ENCODE assay signal across 1 cellular context in the genomic region with DNA sequence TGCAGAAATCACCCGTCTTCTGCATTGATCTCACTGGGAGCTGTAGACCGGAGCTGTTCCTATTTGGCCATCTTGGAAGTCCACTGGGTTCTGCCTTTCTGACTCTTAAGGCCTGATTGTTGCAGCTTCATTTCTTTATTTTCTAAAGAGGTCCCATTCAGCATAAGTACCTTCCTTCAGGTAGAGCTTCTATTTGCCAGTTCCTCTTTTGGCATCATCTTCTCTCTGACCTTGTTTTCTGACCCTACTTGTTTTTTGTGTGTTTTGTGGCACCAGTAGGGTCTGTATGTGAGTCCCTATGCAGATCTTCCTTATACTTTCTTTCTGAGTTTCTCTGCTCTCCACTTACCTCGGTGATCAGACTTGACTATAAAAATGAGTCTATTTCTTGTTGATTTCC.
TF ChIP-seq lines count a peak whose summit lies in the region.

No MANE protein-coding gene starts in this region.

TF ChIP-seq in K562, 482 proteins besides CTCF, POLR2A, EP300 and RAD21 (continued from another document):
- TF ChIP-seq, protein P1, sequence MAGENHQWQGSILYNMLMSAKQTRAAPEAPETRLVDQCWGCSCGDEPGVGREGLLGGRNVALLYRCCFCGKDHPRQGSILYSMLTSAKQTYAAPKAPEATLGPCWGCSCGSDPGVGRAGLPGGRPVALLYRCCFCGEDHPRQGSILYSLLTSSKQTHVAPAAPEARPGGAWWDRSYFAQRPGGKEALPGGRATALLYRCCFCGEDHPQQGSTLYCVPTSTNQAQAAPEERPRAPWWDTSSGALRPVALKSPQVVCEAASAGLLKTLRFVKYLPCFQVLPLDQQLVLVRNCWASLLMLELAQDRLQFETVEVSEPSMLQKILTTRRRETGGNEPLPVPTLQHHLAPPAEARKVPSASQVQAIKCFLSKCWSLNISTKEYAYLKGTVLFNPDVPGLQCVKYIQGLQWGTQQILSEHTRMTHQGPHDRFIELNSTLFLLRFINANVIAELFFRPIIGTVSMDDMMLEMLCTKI (IDR thresholded peaks at IDR 0.05; ENCODE audit: partially characterized antibody), result no peak
- TF ChIP-seq ZNF121 (CRISPR knock-in tag; conservative IDR thresholded peaks at IDR 0.05), result 0 out of 2 replicates have a peak, but pooled peaks have one; percentile 5
- TF ChIP-seq SMARCE1 (IDR thresholded peaks at IDR 0.05), result no peak
- no peak for TF ChIP-seq FOXJ3 (CRISPR knock-in tag; IDR thresholded peaks at IDR 0.05)
- no peak for TF ChIP-seq LCOR (CRISPR knock-in tag; IDR thresholded peaks at IDR 0.05)
- peak; percentile 83 for TF ChIP-seq SPI1 (IDR thresholded peaks at IDR 0.05; ENCODE audit: borderline replicate concordance, low read depth, low read length)
- no peak for TF ChIP-seq GTF2F1 (IDR thresholded peaks at IDR 0.05; ENCODE audit: low read depth, low read length)
- no peak for TF ChIP-seq DNMT1 (IDR thresholded peaks at IDR 0.05)
- TF ChIP-seq HNRNPK (IDR thresholded peaks at IDR 0.05; ENCODE audit: low read depth, low read length, poor library complexity, severe bottlenecking), result no peak
- TF ChIP-seq RAD51 (IDR thresholded peaks at IDR 0.05; ENCODE audit: borderline replicate concordance, low read depth), result no peak
TF ChIP-seq in K562: peak in this region for 2.
